ENCODE assay signal across 8 cellular contexts in the genomic region with DNA sequence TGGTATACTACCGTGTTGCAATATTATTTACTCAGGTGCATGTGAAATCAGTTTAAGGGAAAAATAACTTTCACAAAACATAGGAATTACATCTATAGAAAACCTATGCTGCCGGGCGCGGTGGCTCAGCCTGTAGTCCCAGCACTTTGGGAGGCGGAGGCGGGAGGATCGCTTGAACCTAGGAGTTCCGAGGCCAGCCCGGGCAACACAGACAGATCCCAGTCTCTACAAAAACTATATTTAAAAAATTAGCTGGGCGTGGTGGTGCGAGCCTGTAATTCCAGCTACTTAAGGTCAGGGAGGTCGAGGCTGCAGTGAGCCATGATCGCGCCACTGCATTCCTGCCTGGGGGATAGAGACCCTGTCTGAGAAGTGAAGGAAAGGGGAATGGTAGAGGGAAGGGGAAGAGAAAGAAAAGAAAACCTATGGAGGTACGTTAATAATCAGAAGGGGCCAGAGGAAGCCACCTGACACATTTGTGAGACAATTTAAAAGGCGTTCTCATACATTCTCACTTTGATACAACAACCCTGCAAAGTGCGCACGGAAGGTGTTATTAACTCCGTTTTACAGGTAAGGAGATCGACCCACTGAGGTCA. TPM values are rescaled to one million over a fixed set of nuclear protein-coding genes. Genes with fewer than 3 reads are reported as not detected.
DNase-seq lines count a peak whose midpoint lies in the region; ATAC-seq, FAIRE-seq and TF ChIP-seq lines count a peak whose summit lies in the region.

No MANE protein-coding gene starts in this region.

- POLR2A ChIA-PET in A549 (lab: Yijun Ruan, JAX), result no interaction called here

- no peak for FAIRE-seq in A549 (lab: Jason Lieb, UNC)

- peaks cover 5% of the 10 kb centered on the region for H3K9me3 Mint-ChIP-seq in chondrocyte (ENCODE audit: low read depth)

- H3K27me3 ChIP-seq in mononuclear cell (ENCODE audit: insufficient read depth, low read length), result no peaks in the 10 kb centered on the region

- TF ChIP-seq EP300 in A549 (IDR thresholded peaks at IDR 0.05), result no peak

- peak overlapping the region; percentile 88 to 98 for H3K27ac ChIP-seq in A549

- TF ChIP-seq POLR2A in A549 (IDR thresholded peaks at IDR 0.05; ENCODE audit: low read length), result no peak

- no peak for DNase-seq in A549 (ENCODE audit: low read depth in 1 of 2, low spot score in 1 of 2)
- no peak for DNase-seq in Jurkat, Clone E6-1 (ENCODE audit: low read depth, low spot score)
- no peak for DNase-seq in chondrocyte (ENCODE audit: low spot score)
- DNase-seq in stimulated activated CD4-positive, alpha-beta T cell treated with anti-CD3 and anti-CD28 coated beads, Interleukin-4, amount 100 ng/mL, for 24 hours, result no peak
- no peak for DNase-seq in midbrain (lab: John Stamatoyannopoulos, UW)

- TF ChIP-seq RAD21 in A549 (conservative IDR thresholded peaks at IDR 0.05 in 1 of 2, IDR thresholded peaks at IDR 0.05 in 1 of 2), result no peak

- TF ChIP-seq CTCF in A549 (IDR thresholded peaks at IDR 0.05), result no peak
- TF ChIP-seq CTCF in chondrocyte (IDR thresholded peaks at IDR 0.05), result no peak

- H3K36me3 Mint-ChIP-seq in chondrocyte (ENCODE audit: low read depth), result peaks cover 7% of the 10 kb centered on the region

- peak overlapping the region; percentile 88 for H3K4me3 Mint-ChIP-seq in chondrocyte (ENCODE audit: unreplicated experiment)

- H3K4me3 ChIP-seq in A549, result peak overlapping the region; percentile 95
- peak overlapping the region; percentile 62 for H3K4me3 ChIP-seq in Jurkat, Clone E6-1 (ENCODE audit: low read length)
- H3K4me3 ChIP-seq in mononuclear cell (ENCODE audit: low read length), result peak overlapping the region; percentile 85

- CTCF ChIA-PET in A549 (lab: Yijun Ruan, JAX), result no interaction called here

- WGBS in A549 (ENCODE audit: missing lambda C conversion rate), result 5% methylated on average over 20 of the region's 20 CpGs

- H3K9me3 ChIP-seq in A549, result no peaks in the 10 kb centered on the region
- no peaks in the 10 kb centered on the region for H3K9me3 ChIP-seq in mononuclear cell (ENCODE audit: low read depth, low read length)

- peak overlapping the region; percentile 96 for H3K4me2 ChIP-seq in A549

- H3K4me1 ChIP-seq in A549 (peaks cover 17% of the 10 kb centered on the region; the same call in 2 of the 3 replicates), mononuclear cell (ENCODE audit: insufficient read depth, low read length) (peaks cover 28% of the 10 kb centered on the region)

- H3K4me1 Mint-ChIP-seq in chondrocyte (ENCODE audit: low read depth), result peaks cover 21% of the 10 kb centered on the region

- peak overlapping the region; percentile 69 for H3K27ac Mint-ChIP-seq in chondrocyte (ENCODE audit: unreplicated experiment)

- ATAC-seq in A549, result peak; percentile 32 to 49; a peak in 4 of 6 replicates
- ATAC-seq in GM21381 (IDR thresholded peaks at IDR 0.05; ENCODE audit: unreplicated experiment), result no peak
- no peak for ATAC-seq in GM19328 (IDR thresholded peaks at IDR 0.05; ENCODE audit: unreplicated experiment)

- H3K27me3 Mint-ChIP-seq in chondrocyte (ENCODE audit: low read depth), result no peaks in the 10 kb centered on the region

TF ChIP-seq in A549, 52 proteins besides CTCF, POLR2A, EP300 and RAD21:
- TF ChIP-seq, protein P1, sequence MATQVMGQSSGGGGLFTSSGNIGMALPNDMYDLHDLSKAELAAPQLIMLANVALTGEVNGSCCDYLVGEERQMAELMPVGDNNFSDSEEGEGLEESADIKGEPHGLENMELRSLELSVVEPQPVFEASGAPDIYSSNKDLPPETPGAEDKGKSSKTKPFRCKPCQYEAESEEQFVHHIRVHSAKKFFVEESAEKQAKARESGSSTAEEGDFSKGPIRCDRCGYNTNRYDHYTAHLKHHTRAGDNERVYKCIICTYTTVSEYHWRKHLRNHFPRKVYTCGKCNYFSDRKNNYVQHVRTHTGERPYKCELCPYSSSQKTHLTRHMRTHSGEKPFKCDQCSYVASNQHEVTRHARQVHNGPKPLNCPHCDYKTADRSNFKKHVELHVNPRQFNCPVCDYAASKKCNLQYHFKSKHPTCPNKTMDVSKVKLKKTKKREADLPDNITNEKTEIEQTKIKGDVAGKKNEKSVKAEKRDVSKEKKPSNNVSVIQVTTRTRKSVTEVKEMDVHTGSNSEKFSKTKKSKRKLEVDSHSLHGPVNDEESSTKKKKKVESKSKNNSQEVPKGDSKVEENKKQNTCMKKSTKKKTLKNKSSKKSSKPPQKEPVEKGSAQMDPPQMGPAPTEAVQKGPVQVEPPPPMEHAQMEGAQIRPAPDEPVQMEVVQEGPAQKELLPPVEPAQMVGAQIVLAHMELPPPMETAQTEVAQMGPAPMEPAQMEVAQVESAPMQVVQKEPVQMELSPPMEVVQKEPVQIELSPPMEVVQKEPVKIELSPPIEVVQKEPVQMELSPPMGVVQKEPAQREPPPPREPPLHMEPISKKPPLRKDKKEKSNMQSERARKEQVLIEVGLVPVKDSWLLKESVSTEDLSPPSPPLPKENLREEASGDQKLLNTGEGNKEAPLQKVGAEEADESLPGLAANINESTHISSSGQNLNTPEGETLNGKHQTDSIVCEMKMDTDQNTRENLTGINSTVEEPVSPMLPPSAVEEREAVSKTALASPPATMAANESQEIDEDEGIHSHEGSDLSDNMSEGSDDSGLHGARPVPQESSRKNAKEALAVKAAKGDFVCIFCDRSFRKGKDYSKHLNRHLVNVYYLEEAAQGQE (IDR thresholded peaks at IDR 0.05), result no peak
- TF ChIP-seq CBX2 (IDR thresholded peaks at IDR 0.05; ENCODE audit: borderline replicate concordance, low read depth), result no peak
- no peak for TF ChIP-seq KDM1A (IDR thresholded peaks at IDR 0.05; ENCODE audit: low read depth)
- TF ChIP-seq GATA3 (IDR thresholded peaks at IDR 0.05; ENCODE audit: borderline replicate concordance), result no peak
- TF ChIP-seq FOSL2 (IDR thresholded peaks at IDR 0.05), result no peak
- TF ChIP-seq FOSL2 (CRISPR knock-in tag; IDR thresholded peaks at IDR 0.05), result no peak
- no peak for TF ChIP-seq FOXS1 (CRISPR knock-in tag; IDR thresholded peaks at IDR 0.05)
- no peak for TF ChIP-seq EHF (CRISPR knock-in tag; IDR thresholded peaks at IDR 0.05)
- no peak for TF ChIP-seq KDM5A (IDR thresholded peaks at IDR 0.05)
- TF ChIP-seq NFE2L2 (conservative IDR thresholded peaks at IDR 0.05; ENCODE audit: low read length), result no peak
- no peak for TF ChIP-seq CHD2 (IDR thresholded peaks at IDR 0.05; ENCODE audit: low read length, partially characterized antibody)
- TF ChIP-seq TP53 (CRISPR knock-in tag; IDR thresholded peaks at IDR 0.05), result no peak
- no peak for TF ChIP-seq CHD4 (IDR thresholded peaks at IDR 0.05; ENCODE audit: borderline replicate concordance)
- no peak; the same call in 1 of the 2 replicates for TF ChIP-seq MYC (IDR thresholded peaks at IDR 0.05; ENCODE audit: borderline replicate concordance, low read length)
- no peak for TF ChIP-seq ZFP36 (IDR thresholded peaks at IDR 0.05; ENCODE audit: borderline replicate concordance, partially characterized antibody)
- TF ChIP-seq PHF8 (IDR thresholded peaks at IDR 0.05; ENCODE audit: borderline replicate concordance, low read depth), result no peak
- TF ChIP-seq RNF2 (IDR thresholded peaks at IDR 0.05; ENCODE audit: borderline replicate concordance, low read depth), result no peak
- no peak for TF ChIP-seq SMC3 (IDR thresholded peaks at IDR 0.05)

RNA-seq across cellular contexts. Expression of a gene that starts 0.5 kb away (rescaled TPM):
- polyA plus RNA-seq in A549 (2011; rRNA removed) (7.8 and 9.5 TPM in 2 replicates), A549 (2017; fragmentation: RNase III; extraction: RNeasy Plus Mini Kit Qiagen cat#74134 plus additional on column Dnase treatment) (6.9 to 7.6 TPM (median 7.5 TPM) in 3 replicates)
- polyA plus RNA-seq in A549 (2012; cell fraction: cytosol; rRNA removed), result 2.9 and 3.1 TPM in 2 replicates
- 4.4 and 8.9 TPM in 2 replicates for polyA plus RNA-seq in A549 (2012; cell fraction: nucleus; rRNA removed)
- polyA minus RNA-seq in A549 (2011; rRNA and poly(A)+ RNA removed), result 3.7 and 3.8 TPM in 2 replicates
- 8.0 TPM for polyA plus RNA-seq in Jurkat, Clone E6-1 (2012; ENCODE audit: insufficient read depth, insufficient read length)
- total RNA-seq in chondrocyte (8.3 to 11.0 TPM (median 10.2 TPM) in 3 replicates), mononuclear cell (28.8 TPM)

RNA-seq across cellular contexts. Expression of a gene that starts 27.1 kb away (rescaled TPM):
- polyA plus RNA-seq in A549 (2011; rRNA removed) (9.0 and 10.5 TPM in 2 replicates), A549 (2017; fragmentation: RNase III; extraction: RNeasy Plus Mini Kit Qiagen cat#74134 plus additional on column Dnase treatment) (5.7 to 5.9 TPM (median 5.8 TPM) in 3 replicates)
- polyA plus RNA-seq in A549 (2012; cell fraction: cytosol; rRNA removed), result 1.3 and 1.6 TPM in 2 replicates
- polyA plus RNA-seq in A549 (2012; cell fraction: nucleus; rRNA removed), result 1.6 and 3.1 TPM in 2 replicates
- polyA minus RNA-seq in A549 (2011; rRNA and poly(A)+ RNA removed), result 10.2 and 11.4 TPM in 2 replicates
- polyA plus RNA-seq in Jurkat, Clone E6-1 (2012; ENCODE audit: insufficient read depth, insufficient read length), result 14.6 TPM
- total RNA-seq in chondrocyte (22.3 to 27.9 TPM (median 24.3 TPM) in 3 replicates), mononuclear cell (44.7 TPM)

RNA-seq across cellular contexts. Expression of a gene that starts 52.3 kb away (rescaled TPM):
- polyA plus RNA-seq in A549 (2011; rRNA removed) (44.1 and 44.8 TPM in 2 replicates), A549 (2017; fragmentation: RNase III; extraction: RNeasy Plus Mini Kit Qiagen cat#74134 plus additional on column Dnase treatment) (23.3 to 27.9 TPM (median 24.3 TPM) in 3 replicates)
- polyA plus RNA-seq in A549 (2012; cell fraction: cytosol; rRNA removed), result 22.4 and 28.6 TPM in 2 replicates
- 23.8 and 27.2 TPM in 2 replicates for polyA plus RNA-seq in A549 (2012; cell fraction: nucleus; rRNA removed)
- 18.1 and 18.6 TPM in 2 replicates for polyA minus RNA-seq in A549 (2011; rRNA and poly(A)+ RNA removed)
- polyA plus RNA-seq in Jurkat, Clone E6-1 (2012; ENCODE audit: insufficient read depth, insufficient read length), result 53.3 TPM
- total RNA-seq in chondrocyte (31.2 to 40.1 TPM (median 37.9 TPM) in 3 replicates), mononuclear cell (110 TPM)

Comparison
In these comparisons a context has a peak if more than half of its experiments do, and no peak if none do; other contexts are left out.
1. ATAC-seq: peak in A549 (2 of 2); none in GM21381 (single experiment) and GM19328 (single experiment).
2. Peak in every context shown above with its lines, with median percentiles within 50 percentile points of each other: H3K4me3 ChIP-seq.